8 cellular contexts compared by ENCODE assay signal in genomic region chr3:172673210-172673679, GRCh38. TPM values are rescaled to one million over a fixed set of nuclear protein-coding genes. Genes with fewer than 3 reads are reported as not detected.
DNase-seq lines count a peak whose midpoint lies in the region; ATAC-seq and TF ChIP-seq lines count a peak whose summit lies in the region.

No MANE protein-coding gene starts in this region.

- H3K4me3 Mint-ChIP-seq in type B pancreatic cell, result no peak overlapping the region

- H3K36me3 Mint-ChIP-seq in type B pancreatic cell, result no peaks in the 10 kb centered on the region

- H3K4me3 ChIP-seq in mucosa of descending colon, result no peak overlapping the region

- H3K27me3 Mint-ChIP-seq in type B pancreatic cell, result no peaks in the 10 kb centered on the region

- no peaks in the 10 kb centered on the region for H3K4me1 ChIP-seq in mucosa of descending colon (ENCODE audit: low read depth)

- DNase-seq in AML-193 (lab: John Stamatoyannopoulos, UW) (peak; percentile 88 to 96), NCI-H510A (lab: John Stamatoyannopoulos, UW) (peak; percentile 35), dedifferentiated amniotic fluid mesenchymal stem cell (ENCODE audit: extremely low spot score) (peak; percentile 63), mucosa of descending colon (peak in 2 of 3 donors; percentile 72 to 89), type B pancreatic cell (ENCODE audit: extremely low spot score, unreplicated experiment) (no peak)
- peak; percentile 52 for DNase-seq in activated CD4-positive, CD25-positive, alpha-beta regulatory T cell treated with anti-CD3 and anti-CD28 coated beads, Interleukin-2, amount 50 U/mL, for 72 hours

- peaks cover 8% of the 10 kb centered on the region for H3K4me1 Mint-ChIP-seq in type B pancreatic cell (ENCODE audit: unreplicated experiment)

- H3K9me3 ChIP-seq in mucosa of descending colon, result no peaks in the 10 kb centered on the region

- intact Hi-C loops in mucosa of descending colon (cut with DNase I, micrococcal nuclease), result no loop called here

- no peaks in the 10 kb centered on the region for H3K36me3 ChIP-seq in mucosa of descending colon (ENCODE audit: low read depth)

- TF ChIP-seq CTCF in mucosa of descending colon (IDR thresholded peaks at IDR 0.05) (peak; percentile 67), type B pancreatic cell (conservative IDR thresholded peaks at IDR 0.05) (peak; percentile 81)

- no peak overlapping the region for H3K27ac Mint-ChIP-seq in type B pancreatic cell

- ATAC-seq in GM19025 (IDR thresholded peaks at IDR 0.05; ENCODE audit: low read depth, unreplicated experiment), result peak; percentile 70
- ATAC-seq in HG03378 (IDR thresholded peaks at IDR 0.05; ENCODE audit: unreplicated experiment), result peak; percentile 88
- ATAC-seq in mucosa of descending colon, result peak; percentile 94

- H3K9me3 Mint-ChIP-seq in type B pancreatic cell, result no peaks in the 10 kb centered on the region

RNA-seq across cellular contexts. Expression of gene NCEH1, which starts 37.6 kb away (rescaled TPM):
- total RNA-seq in mucosa of descending colon, result 10 to 100 TPM; 21.5 to 63.9 (median 53.3) TPM
- total RNA-seq in type B pancreatic cell (ENCODE audit: low replicate concordance), result 7.0 and 9.0 TPM in 2 replicates
